Comparison of ENCODE assay signal across 1 cellular context in genomic region chr9:36746415-36746814, GRCh38.
TF ChIP-seq lines count a peak whose summit lies in the region.

No MANE protein-coding gene starts in this region.

TF ChIP-seq in K562, 482 proteins besides CTCF, POLR2A, EP300 and RAD21 (continued from another document):
- TF ChIP-seq, protein P1, sequence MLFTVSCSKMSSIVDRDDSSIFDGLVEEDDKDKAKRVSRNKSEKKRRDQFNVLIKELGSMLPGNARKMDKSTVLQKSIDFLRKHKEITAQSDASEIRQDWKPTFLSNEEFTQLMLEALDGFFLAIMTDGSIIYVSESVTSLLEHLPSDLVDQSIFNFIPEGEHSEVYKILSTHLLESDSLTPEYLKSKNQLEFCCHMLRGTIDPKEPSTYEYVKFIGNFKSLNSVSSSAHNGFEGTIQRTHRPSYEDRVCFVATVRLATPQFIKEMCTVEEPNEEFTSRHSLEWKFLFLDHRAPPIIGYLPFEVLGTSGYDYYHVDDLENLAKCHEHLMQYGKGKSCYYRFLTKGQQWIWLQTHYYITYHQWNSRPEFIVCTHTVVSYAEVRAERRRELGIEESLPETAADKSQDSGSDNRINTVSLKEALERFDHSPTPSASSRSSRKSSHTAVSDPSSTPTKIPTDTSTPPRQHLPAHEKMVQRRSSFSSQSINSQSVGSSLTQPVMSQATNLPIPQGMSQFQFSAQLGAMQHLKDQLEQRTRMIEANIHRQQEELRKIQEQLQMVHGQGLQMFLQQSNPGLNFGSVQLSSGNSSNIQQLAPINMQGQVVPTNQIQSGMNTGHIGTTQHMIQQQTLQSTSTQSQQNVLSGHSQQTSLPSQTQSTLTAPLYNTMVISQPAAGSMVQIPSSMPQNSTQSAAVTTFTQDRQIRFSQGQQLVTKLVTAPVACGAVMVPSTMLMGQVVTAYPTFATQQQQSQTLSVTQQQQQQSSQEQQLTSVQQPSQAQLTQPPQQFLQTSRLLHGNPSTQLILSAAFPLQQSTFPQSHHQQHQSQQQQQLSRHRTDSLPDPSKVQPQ (CRISPR knock-in tag; IDR thresholded peaks at IDR 0.05; ENCODE audit: borderline replicate concordance): no peak
- TF ChIP-seq MAFF (IDR thresholded peaks at IDR 0.05; ENCODE audit: low read length) (peak; percentile 52), ZNF384 (IDR thresholded peaks at IDR 0.05; ENCODE audit: low read depth, low read length) (no peak), ZNF354B (CRISPR knock-in tag; IDR thresholded peaks at IDR 0.05) (no peak), ZNF609 (CRISPR knock-in tag; IDR thresholded peaks at IDR 0.05; ENCODE audit: borderline replicate concordance) (no peak), BACH1 (tag; IDR thresholded peaks at IDR 0.05) (no peak), ZEB2 (IDR thresholded peaks at IDR 0.05) (no peak), BCOR (IDR thresholded peaks at IDR 0.05) (no peak), RBM25 (IDR thresholded peaks at IDR 0.05; ENCODE audit: low read depth, low read length, severe bottlenecking) (no peak)
- TF ChIP-seq, protein P2, sequence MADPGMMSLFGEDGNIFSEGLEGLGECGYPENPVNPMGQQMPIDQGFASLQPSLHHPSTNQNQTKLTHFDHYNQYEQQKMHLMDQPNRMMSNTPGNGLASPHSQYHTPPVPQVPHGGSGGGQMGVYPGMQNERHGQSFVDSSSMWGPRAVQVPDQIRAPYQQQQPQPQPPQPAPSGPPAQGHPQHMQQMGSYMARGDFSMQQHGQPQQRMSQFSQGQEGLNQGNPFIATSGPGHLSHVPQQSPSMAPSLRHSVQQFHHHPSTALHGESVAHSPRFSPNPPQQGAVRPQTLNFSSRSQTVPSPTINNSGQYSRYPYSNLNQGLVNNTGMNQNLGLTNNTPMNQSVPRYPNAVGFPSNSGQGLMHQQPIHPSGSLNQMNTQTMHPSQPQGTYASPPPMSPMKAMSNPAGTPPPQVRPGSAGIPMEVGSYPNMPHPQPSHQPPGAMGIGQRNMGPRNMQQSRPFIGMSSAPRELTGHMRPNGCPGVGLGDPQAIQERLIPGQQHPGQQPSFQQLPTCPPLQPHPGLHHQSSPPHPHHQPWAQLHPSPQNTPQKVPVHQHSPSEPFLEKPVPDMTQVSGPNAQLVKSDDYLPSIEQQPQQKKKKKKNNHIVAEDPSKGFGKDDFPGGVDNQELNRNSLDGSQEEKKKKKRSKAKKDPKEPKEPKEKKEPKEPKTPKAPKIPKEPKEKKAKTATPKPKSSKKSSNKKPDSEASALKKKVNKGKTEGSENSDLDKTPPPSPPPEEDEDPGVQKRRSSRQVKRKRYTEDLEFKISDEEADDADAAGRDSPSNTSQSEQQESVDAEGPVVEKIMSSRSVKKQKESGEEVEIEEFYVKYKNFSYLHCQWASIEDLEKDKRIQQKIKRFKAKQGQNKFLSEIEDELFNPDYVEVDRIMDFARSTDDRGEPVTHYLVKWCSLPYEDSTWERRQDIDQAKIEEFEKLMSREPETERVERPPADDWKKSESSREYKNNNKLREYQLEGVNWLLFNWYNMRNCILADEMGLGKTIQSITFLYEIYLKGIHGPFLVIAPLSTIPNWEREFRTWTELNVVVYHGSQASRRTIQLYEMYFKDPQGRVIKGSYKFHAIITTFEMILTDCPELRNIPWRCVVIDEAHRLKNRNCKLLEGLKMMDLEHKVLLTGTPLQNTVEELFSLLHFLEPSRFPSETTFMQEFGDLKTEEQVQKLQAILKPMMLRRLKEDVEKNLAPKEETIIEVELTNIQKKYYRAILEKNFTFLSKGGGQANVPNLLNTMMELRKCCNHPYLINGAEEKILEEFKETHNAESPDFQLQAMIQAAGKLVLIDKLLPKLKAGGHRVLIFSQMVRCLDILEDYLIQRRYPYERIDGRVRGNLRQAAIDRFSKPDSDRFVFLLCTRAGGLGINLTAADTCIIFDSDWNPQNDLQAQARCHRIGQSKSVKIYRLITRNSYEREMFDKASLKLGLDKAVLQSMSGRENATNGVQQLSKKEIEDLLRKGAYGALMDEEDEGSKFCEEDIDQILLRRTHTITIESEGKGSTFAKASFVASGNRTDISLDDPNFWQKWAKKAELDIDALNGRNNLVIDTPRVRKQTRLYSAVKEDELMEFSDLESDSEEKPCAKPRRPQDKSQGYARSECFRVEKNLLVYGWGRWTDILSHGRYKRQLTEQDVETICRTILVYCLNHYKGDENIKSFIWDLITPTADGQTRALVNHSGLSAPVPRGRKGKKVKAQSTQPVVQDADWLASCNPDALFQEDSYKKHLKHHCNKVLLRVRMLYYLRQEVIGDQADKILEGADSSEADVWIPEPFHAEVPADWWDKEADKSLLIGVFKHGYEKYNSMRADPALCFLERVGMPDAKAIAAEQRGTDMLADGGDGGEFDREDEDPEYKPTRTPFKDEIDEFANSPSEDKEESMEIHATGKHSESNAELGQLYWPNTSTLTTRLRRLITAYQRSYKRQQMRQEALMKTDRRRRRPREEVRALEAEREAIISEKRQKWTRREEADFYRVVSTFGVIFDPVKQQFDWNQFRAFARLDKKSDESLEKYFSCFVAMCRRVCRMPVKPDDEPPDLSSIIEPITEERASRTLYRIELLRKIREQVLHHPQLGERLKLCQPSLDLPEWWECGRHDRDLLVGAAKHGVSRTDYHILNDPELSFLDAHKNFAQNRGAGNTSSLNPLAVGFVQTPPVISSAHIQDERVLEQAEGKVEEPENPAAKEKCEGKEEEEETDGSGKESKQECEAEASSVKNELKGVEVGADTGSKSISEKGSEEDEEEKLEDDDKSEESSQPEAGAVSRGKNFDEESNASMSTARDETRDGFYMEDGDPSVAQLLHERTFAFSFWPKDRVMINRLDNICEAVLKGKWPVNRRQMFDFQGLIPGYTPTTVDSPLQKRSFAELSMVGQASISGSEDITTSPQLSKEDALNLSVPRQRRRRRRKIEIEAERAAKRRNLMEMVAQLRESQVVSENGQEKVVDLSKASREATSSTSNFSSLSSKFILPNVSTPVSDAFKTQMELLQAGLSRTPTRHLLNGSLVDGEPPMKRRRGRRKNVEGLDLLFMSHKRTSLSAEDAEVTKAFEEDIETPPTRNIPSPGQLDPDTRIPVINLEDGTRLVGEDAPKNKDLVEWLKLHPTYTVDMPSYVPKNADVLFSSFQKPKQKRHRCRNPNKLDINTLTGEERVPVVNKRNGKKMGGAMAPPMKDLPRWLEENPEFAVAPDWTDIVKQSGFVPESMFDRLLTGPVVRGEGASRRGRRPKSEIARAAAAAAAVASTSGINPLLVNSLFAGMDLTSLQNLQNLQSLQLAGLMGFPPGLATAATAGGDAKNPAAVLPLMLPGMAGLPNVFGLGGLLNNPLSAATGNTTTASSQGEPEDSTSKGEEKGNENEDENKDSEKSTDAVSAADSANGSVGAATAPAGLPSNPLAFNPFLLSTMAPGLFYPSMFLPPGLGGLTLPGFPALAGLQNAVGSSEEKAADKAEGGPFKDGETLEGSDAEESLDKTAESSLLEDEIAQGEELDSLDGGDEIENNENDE (IDR thresholded peaks at IDR 0.05; ENCODE audit: low read depth, low read length): no peak
TF ChIP-seq in K562: peak in this region for 5.
